8 cellular contexts compared by ENCODE assay signal in the genomic region with DNA sequence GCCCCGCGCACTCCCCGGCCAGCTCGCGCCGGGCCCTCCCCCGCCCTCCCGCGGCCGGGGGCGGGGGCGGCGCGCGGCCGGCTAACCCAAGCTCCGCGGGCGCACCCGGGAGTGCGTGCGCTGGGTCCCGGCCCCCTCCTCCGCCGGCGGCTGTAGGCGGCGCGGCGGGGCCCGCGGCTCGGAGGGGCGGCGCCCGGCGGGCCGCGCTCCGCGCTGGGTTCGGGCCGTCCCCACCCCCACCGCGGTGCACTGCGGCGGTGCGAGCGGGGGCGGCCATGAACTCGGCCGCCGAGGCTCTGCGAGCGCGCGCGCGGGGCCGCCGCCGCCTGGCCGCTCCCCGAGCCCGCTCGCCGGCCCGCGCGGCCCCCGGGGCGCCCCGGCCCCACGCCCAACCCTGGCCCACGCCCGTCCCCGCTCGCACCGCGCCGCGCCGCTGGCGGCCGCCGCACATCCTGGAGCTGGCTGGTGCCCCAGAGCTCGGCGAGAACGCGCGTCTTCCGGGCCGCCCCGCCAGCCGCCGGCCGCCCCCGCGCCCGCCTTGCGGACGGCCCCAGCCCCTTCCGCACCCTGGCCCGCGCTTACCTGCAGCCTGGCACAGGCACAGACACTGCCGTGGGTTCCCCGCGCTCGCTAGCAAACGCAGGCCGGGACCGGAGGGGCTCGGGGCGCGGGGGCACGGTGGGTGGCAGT. TPM values are rescaled to one million over a fixed set of nuclear protein-coding genes. Genes with fewer than 3 reads are reported as not detected.
DNase-seq lines count a peak whose midpoint lies in the region; ATAC-seq and TF ChIP-seq lines count a peak whose summit lies in the region.

A gene with protein sequence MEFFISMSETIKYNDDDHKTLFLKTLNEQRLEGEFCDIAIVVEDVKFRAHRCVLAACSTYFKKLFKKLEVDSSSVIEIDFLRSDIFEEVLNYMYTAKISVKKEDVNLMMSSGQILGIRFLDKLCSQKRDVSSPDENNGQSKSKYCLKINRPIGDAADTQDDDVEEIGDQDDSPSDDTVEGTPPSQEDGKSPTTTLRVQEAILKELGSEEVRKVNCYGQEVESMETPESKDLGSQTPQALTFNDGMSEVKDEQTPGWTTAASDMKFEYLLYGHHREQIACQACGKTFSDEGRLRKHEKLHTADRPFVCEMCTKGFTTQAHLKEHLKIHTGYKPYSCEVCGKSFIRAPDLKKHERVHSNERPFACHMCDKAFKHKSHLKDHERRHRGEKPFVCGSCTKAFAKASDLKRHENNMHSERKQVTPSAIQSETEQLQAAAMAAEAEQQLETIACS (minus strand): TSS at position 496 of the 690 bp plus-strand sequence. CDS start 2,480 bp downstream, outside the sequence.

- intact Hi-C loops in Calu3 (cut with micrococcal nuclease; ENCODE audit: unreplicated experiment): no loop called here
- intact Hi-C loops in adrenal gland (cut with DNase I): loop anchor here in 1 of 2 donors (5.0 to 10.0 kb wide), 2 partner anchors 58 to 249 kb away; a partner anchor contains a TSS
- intact Hi-C loops in heart right ventricle (cut with DNase I): loop anchor here in 5 of 10 donors (2.0 to 5.0 kb wide), 3 partner anchors 57 to 1432 kb away; a partner anchor contains a TSS
- intact Hi-C loops in posterior cingulate gyrus (cut with DNase I): loop anchor here (1.0 kb wide), 1 partner anchor 58 kb away; no protein-coding TSS in a partner anchor
- intact Hi-C loops in upper lobe of right lung (cut with DNase I): no loop called here

- CTCF ChIA-PET in Calu3 (lab: Charles Lee): interaction anchor here (0.6 to 1.3 kb wide), 3 partner anchors 8 to 148 kb away, joined by 3 read pairs; no protein-coding TSS in a partner anchor

- H3K36me3 ChIP-seq in adrenal gland (replicated peaks in 1 of 2): peaks cover 0 to 20% of the 10 kb centered on the region in 2 donors
- H3K36me3 ChIP-seq in heart right ventricle: peaks cover 0 to 28% (median 15%) of the 10 kb centered on the region in 9 donors
- peaks cover 24% of the 10 kb centered on the region for H3K36me3 ChIP-seq in upper lobe of right lung

- DNase-seq in Calu3: peak; percentile 81
- peak; percentile 20 to 55 for DNase-seq in HL-60 (ENCODE audit: low read depth in 1 of 2, low spot score in 1 of 2)
- peak; percentile 60 for DNase-seq in T follicular helper cell (ENCODE audit: low read depth)
- peak; percentile 60 to 74 (median 69) for DNase-seq in adrenal gland
- DNase-seq in heart right ventricle: peak; percentile 47 to 73
- peak in 9 of 10 donors; percentile 29 to 93 (median 42) for DNase-seq in posterior cingulate gyrus
- peak; percentile 88 for DNase-seq in upper lobe of right lung

- H3K4me3 ChIP-seq in HL-60 (replicated peaks; ENCODE audit: insufficient read depth, low read length) (peak within 1 kb of the TSS; percentile 66), adrenal gland (peak within 1 kb of the TSS; percentile 87 to 99 (median 94)), heart right ventricle (peak within 1 kb of the TSS; percentile 84 to 99 (median 92)), upper lobe of right lung (peak within 1 kb of the TSS; percentile 86)

- ATAC-seq in GM19463 (IDR thresholded peaks at IDR 0.05; ENCODE audit: unreplicated experiment): peak; percentile 27
- peak; percentile 38 to 55 (median 53) for ATAC-seq in heart right ventricle
- ATAC-seq in upper lobe of right lung: peak; percentile 60

- H3K9me3 ChIP-seq in adrenal gland (replicated peaks in 1 of 3) (no peaks in the 10 kb centered on the region), heart right ventricle (no peaks in the 10 kb centered on the region), upper lobe of right lung (no peaks in the 10 kb centered on the region)

- no peaks in the 10 kb centered on the region for H3K27me3 ChIP-seq in HL-60 (ENCODE audit: insufficient read depth, poor library complexity, severe bottlenecking)
- no peaks in the 10 kb centered on the region for H3K27me3 ChIP-seq in adrenal gland
- no peaks in the 10 kb centered on the region for H3K27me3 ChIP-seq in heart right ventricle
- no peaks in the 10 kb centered on the region for H3K27me3 ChIP-seq in upper lobe of right lung

- H3K27me3 Mint-ChIP-seq in Calu3 (ENCODE audit: unreplicated experiment): no peaks in the 10 kb centered on the region

- peaks cover 8% of the 10 kb centered on the region for H3K4me1 Mint-ChIP-seq in Calu3 (ENCODE audit: low read depth, unreplicated experiment)

- peak within 1 kb of the TSS; percentile 89 for H3K4me3 Mint-ChIP-seq in Calu3 (ENCODE audit: low read depth, unreplicated experiment)

- H3K9me3 Mint-ChIP-seq in Calu3 (ENCODE audit: low read depth, unreplicated experiment): no peaks in the 10 kb centered on the region

- H3K4me1 ChIP-seq in adrenal gland (replicated peaks in 1 of 2) (peaks cover 0 to 19% of the 10 kb centered on the region in 2 donors), heart right ventricle (peaks cover 0 to 21% (median 13%) of the 10 kb centered on the region in 9 donors), upper lobe of right lung (peaks cover 13% of the 10 kb centered on the region)

- TF ChIP-seq CTCF in Calu3 (IDR thresholded peaks at IDR 0.05; ENCODE audit: unreplicated experiment): no peak
- TF ChIP-seq CTCF in HL-60 (IDR thresholded peaks at IDR 0.05; ENCODE audit: insufficient read depth, low read length): no peak
- TF ChIP-seq CTCF in adrenal gland (IDR thresholded peaks at IDR 0.05): no peak
- no peak for TF ChIP-seq CTCF in heart right ventricle (IDR thresholded peaks at IDR 0.05)
- TF ChIP-seq CTCF in upper lobe of right lung (IDR thresholded peaks at IDR 0.05): no peak

- H3K27ac ChIP-seq in HL-60 (replicated peaks) (peak within 1 kb of the TSS; percentile 96), adrenal gland (peak within 1 kb of the TSS; percentile 94 to 99 (median 99)), heart right ventricle (peak within 1 kb of the TSS; percentile 95 to 100 (median 98)), upper lobe of right lung (peak within 1 kb of the TSS; percentile 99)

- H3K36me3 Mint-ChIP-seq in Calu3 (ENCODE audit: insufficient read depth, unreplicated experiment): peaks cover 24% of the 10 kb centered on the region

- H3K27ac Mint-ChIP-seq in Calu3 (ENCODE audit: unreplicated experiment): peak within 1 kb of the TSS; percentile 85

- TF ChIP-seq POLR2A in adrenal gland (IDR thresholded peaks at IDR 0.05): no peak

- WGBS in adrenal gland, 4 donors: 0 to 2% (median 0%) methylated on average over 1 to 116 of the region's 116 CpGs
- WGBS in heart right ventricle, 2 donors: 0% methylated on average over 38 to 115 of the region's 116 CpGs

- no TSS peak for BruUV-seq in Calu3 (replicated peaks; lab: Mats Ljungman, UMichigan)

RNA-seq across cellular contexts. Expression of the gene that starts here (rescaled TPM):
- total RNA-seq in Calu3 (2022): 10.8 and 12.9 TPM in 2 replicates
- total RNA-seq in adrenal gland: 10 to 100 TPM in 5 of 8 donors, 1 to 10 TPM in 3; 5.9 to 16.4 (median 10.6) TPM
- polyA plus RNA-seq in adrenal gland: 10 to 100 TPM in 1 of 3 donors, 1 to 10 TPM in 2; 6.0 to 14.7 (median 6.9) TPM
- total RNA-seq in heart right ventricle: 1 to 10 TPM; 5.3 to 8.6 (median 7.1) TPM
- 1 to 10 TPM; 3.7 to 4.0 TPM for polyA plus RNA-seq in heart right ventricle
- 13.4 TPM for total RNA-seq in upper lobe of right lung

Comparison
In these comparisons a context has a peak if more than half of its experiments do, and no peak if none do; other contexts are left out.
1. Peak in every context shown above with its lines: DNase-seq, ATAC-seq, H3K4me3 ChIP-seq and H3K27ac ChIP-seq.
2. DNase-seq: peak in every context shown above with its lines; median percentile 88 in upper lobe of right lung; 81 in Calu3; 69 in adrenal gland; 60 in T follicular helper cell; 60 in heart right ventricle; 42 in posterior cingulate gyrus; 38 in HL-60.